In genomic region chr17:8563024-8563776, GRCh38 we compare ENCODE assay signal across 2 cellular contexts.
TF ChIP-seq lines count a peak whose summit lies in the region.

No MANE protein-coding gene starts in this region.

TF ChIP-seq in IMR-90, 13 proteins besides CTCF, POLR2A, EP300 and RAD21:
- TF ChIP-seq, protein P1, sequence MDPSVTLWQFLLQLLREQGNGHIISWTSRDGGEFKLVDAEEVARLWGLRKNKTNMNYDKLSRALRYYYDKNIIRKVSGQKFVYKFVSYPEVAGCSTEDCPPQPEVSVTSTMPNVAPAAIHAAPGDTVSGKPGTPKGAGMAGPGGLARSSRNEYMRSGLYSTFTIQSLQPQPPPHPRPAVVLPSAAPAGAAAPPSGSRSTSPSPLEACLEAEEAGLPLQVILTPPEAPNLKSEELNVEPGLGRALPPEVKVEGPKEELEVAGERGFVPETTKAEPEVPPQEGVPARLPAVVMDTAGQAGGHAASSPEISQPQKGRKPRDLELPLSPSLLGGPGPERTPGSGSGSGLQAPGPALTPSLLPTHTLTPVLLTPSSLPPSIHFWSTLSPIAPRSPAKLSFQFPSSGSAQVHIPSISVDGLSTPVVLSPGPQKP (IDR thresholded peaks at IDR 0.05; ENCODE audit: borderline replicate concordance, low read depth, low read length), result no peak
- TF ChIP-seq BHLHE40 (IDR thresholded peaks at IDR 0.05; ENCODE audit: low read depth, low read length), result no peak
- no peak for TF ChIP-seq MAFK (IDR thresholded peaks at IDR 0.05; ENCODE audit: low read depth, low read length)
- TF ChIP-seq NFE2L2 (IDR thresholded peaks at IDR 0.05; ENCODE audit: low read depth, low read length), result no peak
- TF ChIP-seq MXI1 (IDR thresholded peaks at IDR 0.05; ENCODE audit: borderline replicate concordance, low read depth, low read length), result no peak
- no peak for TF ChIP-seq MAZ (IDR thresholded peaks at IDR 0.05; ENCODE audit: borderline replicate concordance, low read depth, low read length)
- no peak for TF ChIP-seq SMC3 (IDR thresholded peaks at IDR 0.05; ENCODE audit: low read depth, low read length)
- TF ChIP-seq CHD1 (IDR thresholded peaks at IDR 0.05; ENCODE audit: low read depth, low read length), result no peak
- TF ChIP-seq CEBPB (IDR thresholded peaks at IDR 0.05; ENCODE audit: low read depth, low read length), result no peak

TF ChIP-seq in SK-N-SH, 30 proteins besides CTCF, POLR2A, EP300 and RAD21:
- TF ChIP-seq REST (IDR thresholded peaks at IDR 0.05; ENCODE audit: low read depth, low read length) (no peak), FOSL2 (IDR thresholded peaks at IDR 0.05; ENCODE audit: borderline replicate concordance, low read depth) (no peak), GATA2 (CRISPR knock-in tag; IDR thresholded peaks at IDR 0.05) (peak; percentile 65), RCOR1 (IDR thresholded peaks at IDR 0.05; ENCODE audit: low read length) (peak; percentile 66; the same call in 1 of the 2 replicates), CHD2 (IDR thresholded peaks at IDR 0.05; ENCODE audit: low read length, partially characterized antibody) (peak; percentile 51), POLR2AphosphoS5 (IDR thresholded peaks at IDR 0.05; ENCODE audit: low read depth, low read length) (no peak)
- TF ChIP-seq, protein P2, sequence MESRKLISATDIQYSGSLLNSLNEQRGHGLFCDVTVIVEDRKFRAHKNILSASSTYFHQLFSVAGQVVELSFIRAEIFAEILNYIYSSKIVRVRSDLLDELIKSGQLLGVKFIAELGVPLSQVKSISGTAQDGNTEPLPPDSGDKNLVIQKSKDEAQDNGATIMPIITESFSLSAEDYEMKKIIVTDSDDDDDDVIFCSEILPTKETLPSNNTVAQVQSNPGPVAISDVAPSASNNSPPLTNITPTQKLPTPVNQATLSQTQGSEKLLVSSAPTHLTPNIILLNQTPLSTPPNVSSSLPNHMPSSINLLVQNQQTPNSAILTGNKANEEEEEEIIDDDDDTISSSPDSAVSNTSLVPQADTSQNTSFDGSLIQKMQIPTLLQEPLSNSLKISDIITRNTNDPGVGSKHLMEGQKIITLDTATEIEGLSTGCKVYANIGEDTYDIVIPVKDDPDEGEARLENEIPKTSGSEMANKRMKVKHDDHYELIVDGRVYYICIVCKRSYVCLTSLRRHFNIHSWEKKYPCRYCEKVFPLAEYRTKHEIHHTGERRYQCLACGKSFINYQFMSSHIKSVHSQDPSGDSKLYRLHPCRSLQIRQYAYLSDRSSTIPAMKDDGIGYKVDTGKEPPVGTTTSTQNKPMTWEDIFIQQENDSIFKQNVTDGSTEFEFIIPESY (IDR thresholded peaks at IDR 0.05; ENCODE audit: borderline replicate concordance, low read depth), result no peak
